In the genomic region with DNA sequence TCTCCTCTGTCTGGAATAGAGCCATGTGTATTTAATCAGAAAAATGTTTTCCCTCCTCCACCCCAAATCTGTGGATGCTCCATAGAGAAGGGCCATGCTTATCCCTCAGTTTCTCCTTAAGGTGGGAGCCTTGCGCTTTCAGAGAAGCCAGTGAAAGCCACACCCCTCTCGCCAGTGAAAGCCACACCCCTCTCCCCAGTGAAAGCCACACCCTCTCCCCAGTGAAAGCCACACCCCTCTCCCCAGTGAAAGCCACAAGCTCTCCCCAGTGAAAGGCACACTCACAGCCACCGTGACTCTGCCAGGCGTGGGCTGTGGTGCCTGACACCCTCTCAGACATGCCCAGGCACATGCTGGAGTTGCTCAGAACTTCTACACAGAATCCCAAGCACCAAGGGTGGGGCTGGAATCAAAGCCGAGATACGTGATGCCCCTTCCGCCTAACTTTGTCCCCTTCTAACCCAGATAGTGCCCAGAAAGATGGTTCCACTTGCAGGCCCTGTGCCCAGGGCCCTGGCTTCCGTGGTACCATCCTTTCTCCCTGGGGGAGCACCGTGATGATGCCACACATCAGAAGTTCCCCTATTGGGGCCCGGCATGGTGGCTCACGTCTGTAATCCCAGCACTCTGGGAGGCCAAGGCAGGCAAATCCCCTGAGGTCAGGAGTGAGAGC, we compare ENCODE assay signal across 8 cellular contexts. TPM values are rescaled to one million over a fixed set of nuclear protein-coding genes. Genes with fewer than 3 reads are reported as not detected.
DNase-seq lines count a peak whose midpoint lies in the region; ATAC-seq, FAIRE-seq and TF ChIP-seq lines count a peak whose summit lies in the region.

No MANE protein-coding gene starts in this region.

- no peaks in the 10 kb centered on the region for H3K79me2 ChIP-seq in keratinocyte (ENCODE audit: control insufficient read depth, insufficient read depth, low read length)

- H3K4me1 ChIP-seq in keratinocyte (ENCODE audit: control insufficient read depth, extremely low read depth, insufficient read depth, low read length) = peaks cover 22% of the 10 kb centered on the region

- H3K4me2 ChIP-seq in keratinocyte (ENCODE audit: control insufficient read depth, extremely low read depth, insufficient read depth, low read depth, low read length) = peak overlapping the region; percentile 69

- H3K36me3 ChIP-seq in keratinocyte (ENCODE audit: control insufficient read depth in 2 of 2, extremely low read depth in 1 of 2, insufficient read depth in 2 of 2, low read length in 2 of 2) = no peaks in the 10 kb centered on the region

- no peak overlapping the region for H3K27ac Mint-ChIP-seq in osteocyte (ENCODE audit: unreplicated experiment)

- H3K9me3 ChIP-seq in keratinocyte (ENCODE audit: control insufficient read depth, low read depth, low read length) = no peaks in the 10 kb centered on the region

- no peaks in the 10 kb centered on the region for H3K27me3 ChIP-seq in keratinocyte (ENCODE audit: control insufficient read depth, extremely low read depth, insufficient read depth, low read length)

- ATAC-seq in HG03039 (IDR thresholded peaks at IDR 0.05; ENCODE audit: unreplicated experiment) (peak; percentile 38), SK-N-SH treated with all-trans-retinoic acid at 6 μM for 48 hours (peak; percentile 49)

- peaks cover 14% of the 10 kb centered on the region for H3K4me1 Mint-ChIP-seq in osteocyte (ENCODE audit: unreplicated experiment)

- peak overlapping the region; percentile 80 for H2AFZ ChIP-seq in keratinocyte (ENCODE audit: control insufficient read depth, low read length)

- dilution Hi-C loops in keratinocyte (cut with MboI; ENCODE audit: extremely low pct_ligation_motif_present, low sequenced_read_pairs) = no loop called here

- H3K9ac ChIP-seq in keratinocyte (ENCODE audit: control insufficient read depth, extremely low read depth, insufficient read depth, low read length) = peak overlapping the region; percentile 62

- peak overlapping the region in 1 of 3 experiments; percentile 47 for H3K4me3 ChIP-seq in keratinocyte (ENCODE audit: control insufficient read depth in 2 of 3, extremely low read depth in 1 of 3, insufficient read depth in 2 of 3, low read depth in 1 of 3, low read length in 3 of 3)

- no peaks in the 10 kb centered on the region for H3K9me3 Mint-ChIP-seq in osteocyte (ENCODE audit: unreplicated experiment)

- no peaks in the 10 kb centered on the region for H4K20me1 ChIP-seq in keratinocyte (ENCODE audit: control insufficient read depth, extremely low read depth, insufficient read depth, low read length)

- TF ChIP-seq CTCF in keratinocyte (optimal IDR thresholded peaks at IDR 0.05 in 1 of 3, IDR thresholded peaks at IDR 0.05 in 1 of 3, conservative IDR thresholded peaks at IDR 0.05 in 1 of 3; ENCODE audit: extremely low read depth in 1 of 3, insufficient read depth in 2 of 3, low read length in 3 of 3) = peak in 1 of 3 experiments; percentile 42
- no peak for TF ChIP-seq CTCF in osteocyte (IDR thresholded peaks at IDR 0.05)

- H3K4me3 Mint-ChIP-seq in osteocyte (ENCODE audit: unreplicated experiment) = no peak overlapping the region

- peak; percentile 96 for FAIRE-seq in keratinocyte (lab: Jason Lieb, UNC)

- peaks cover 2% of the 10 kb centered on the region for H3K27me3 Mint-ChIP-seq in osteocyte (ENCODE audit: unreplicated experiment)

- H3K9me1 ChIP-seq in keratinocyte (ENCODE audit: control insufficient read depth, extremely low read depth, insufficient read depth, low read length) = no peaks in the 10 kb centered on the region

- TF ChIP-seq POLR2A in GM10847 (IDR thresholded peaks at IDR 0.05; ENCODE audit: extremely low read depth, insufficient read length) = peak; percentile 16

- peak overlapping the region; percentile 78 for H3K27ac ChIP-seq in keratinocyte (ENCODE audit: control insufficient read depth, insufficient read depth, low read length)

- peak; percentile 84 for DNase-seq in activated naive CD4-positive, alpha-beta T cell treated with anti-CD3 and anti-CD28 coated beads, Interleukin-2, amount 50 U/mL, for 16 hours
- DNase-seq in keratinocyte (ENCODE audit: low read depth, low spot score) (peak; percentile 93), SKM-1 (lab: John Stamatoyannopoulos, UW; ENCODE audit: unreplicated experiment) (no peak), osteocyte (ENCODE audit: extremely low spot score, unreplicated experiment) (no peak)
- peak; percentile 66 to 76 for DNase-seq in stimulated activated CD8-positive, alpha-beta memory T cell treated with anti-CD3 and anti-CD28 coated beads, Interleukin-4, amount 100 ng/mL, for 4 hours (ENCODE audit: low read depth in 2 of 2, low spot score in 1 of 2)

- no peaks in the 10 kb centered on the region for H3K36me3 Mint-ChIP-seq in osteocyte (ENCODE audit: unreplicated experiment)

TF ChIP-seq in SK-N-SH treated with all-trans-retinoic acid at 6 μM for 48 hours, 23 proteins besides CTCF, POLR2A, EP300 and RAD21:
- TF ChIP-seq ZNF565 (CRISPR knock-in tag; conservative IDR thresholded peaks at IDR 0.05; ENCODE audit: low read depth) (no peak), ZC3H10 (CRISPR knock-in tag; IDR thresholded peaks at IDR 0.05) (no peak), CSDC2 (CRISPR knock-in tag; IDR thresholded peaks at IDR 0.05) (no peak), PATZ1 (CRISPR knock-in tag; IDR thresholded peaks at IDR 0.05; ENCODE audit: borderline replicate concordance) (no peak), ZFP3 (CRISPR knock-in tag; IDR thresholded peaks at IDR 0.05) (no peak)

RNA-seq across cellular contexts. Expression of gene PRR5, which starts 16.5 kb away (rescaled TPM):
- polyA plus RNA-seq in keratinocyte = 9.1 to 15.2 TPM (median 10.9 TPM) in 3 replicates
- 1.8 TPM for polyA plus RNA-seq in keratinocyte (2011; ENCODE audit: low read depth)
- 7.4 and 15.3 TPM in 2 replicates for polyA plus RNA-seq in keratinocyte (2011; cell fraction: cytosol; rRNA removed)
- 10.8 and 14.1 TPM in 2 replicates for polyA plus RNA-seq in keratinocyte (2011; cell fraction: nucleus; rRNA removed)
- polyA plus RNA-seq in keratinocyte (2012; ENCODE audit: low replicate concordance) = 7.5 and 13.3 TPM in 2 replicates
- polyA minus RNA-seq in keratinocyte = 12.4 to 21.8 TPM (median 17.9 TPM) in 3 replicates
- 14.4 TPM for polyA minus RNA-seq in keratinocyte (2011; cell fraction: cytosol; rRNA and poly(A)+ RNA removed)
- 10.1 and 14.1 TPM in 2 replicates for polyA minus RNA-seq in keratinocyte (2011; cell fraction: nucleus; rRNA and poly(A)+ RNA removed)
- total RNA-seq in osteocyte = 13.5 and 14.8 TPM in 2 replicates

Comparison
In these comparisons a context has a peak if more than half of its experiments do, and no peak if none do; other contexts are left out.
1. DNase-seq: peak in activated naive CD4-positive, alpha-beta T cell treated with anti-CD3 and anti-CD28 coated beads, Interleukin-2, amount 50 U/mL, for 16 hours (single experiment), keratinocyte (single experiment) and stimulated activated CD8-positive, alpha-beta memory T cell treated with anti-CD3 and anti-CD28 coated beads, Interleukin-4, amount 100 ng/mL, for 4 hours (2 of 2); none in SKM-1 (single experiment) and osteocyte (single experiment).